7 cellular contexts compared by ENCODE assay signal in genomic region chr6:26032387-26033131, GRCh38. TPM values are rescaled to one million over a fixed set of nuclear protein-coding genes. Genes with fewer than 3 reads are reported as not detected.
DNase-seq lines count a peak whose midpoint lies in the region; ATAC-seq and TF ChIP-seq lines count a peak whose summit lies in the region.

No MANE protein-coding gene starts in this region.

- POLR2A ChIA-PET in activated CD4-positive, alpha-beta memory T cell treated with anti-CD3 and anti-CD28 coated beads, Interleukin-2, amount 10 ng/mL, durations not matched to agents 7 days and 5 days (lab: Charles Lee) = interaction anchor here (0.8 to 22.9 kb wide), 40 partner anchors 13 to 1861 kb away, joined by 3 to 2531 read pairs (median 20); partner anchors contain the start of genes RIPOR2 and TRIM38

- peak overlapping the region; percentile 84 for H3K4me3 Mint-ChIP-seq in activated CD4-positive, alpha-beta memory T cell treated with anti-CD3 and anti-CD28 coated beads, Interleukin-2, amount 10 ng/mL, durations not matched to agents 7 days and 5 days

- no peaks in the 10 kb centered on the region for H3K9me3 Mint-ChIP-seq in activated CD4-positive, alpha-beta memory T cell treated with anti-CD3 and anti-CD28 coated beads, Interleukin-2, amount 10 ng/mL, durations not matched to agents 7 days and 5 days

- TF ChIP-seq CTCF in fibroblast of villous mesenchyme (IDR thresholded peaks at IDR 0.05; ENCODE audit: insufficient read depth, low read depth, low read length) = no peak
- no peak for TF ChIP-seq CTCF in omental fat pad (IDR thresholded peaks at IDR 0.05)

- peaks cover 2% of the 10 kb centered on the region for H3K27me3 Mint-ChIP-seq in activated CD4-positive, alpha-beta memory T cell treated with anti-CD3 and anti-CD28 coated beads, Interleukin-2, amount 10 ng/mL, durations not matched to agents 7 days and 5 days

- CTCF ChIA-PET in activated CD4-positive, alpha-beta memory T cell treated with anti-CD3 and anti-CD28 coated beads, Interleukin-2, amount 10 ng/mL, durations not matched to agents 7 days and 5 days (lab: Charles Lee) = interaction anchor here (0.5 to 5.2 kb wide), 11 partner anchors 11 to 1114 kb away, joined by 3 to 72 read pairs (median 4); a partner anchor contains a TSS

- in situ Hi-C loops in G401 (cut with HindIII; ENCODE audit: low sequenced_read_pairs) = no loop called here

- peak overlapping the region; percentile 74 for H3K4me3 ChIP-seq in fibroblast of villous mesenchyme (ENCODE audit: low read depth, low read length)

- peaks cover 9% of the 10 kb centered on the region for H3K36me3 Mint-ChIP-seq in activated CD4-positive, alpha-beta memory T cell treated with anti-CD3 and anti-CD28 coated beads, Interleukin-2, amount 10 ng/mL, durations not matched to agents 7 days and 5 days (ENCODE audit: low read depth)

- H3K9me3 ChIP-seq in KOPT-K1 (ENCODE audit: insufficient read depth, low read length, poor library complexity, severe bottlenecking) = no peaks in the 10 kb centered on the region

- peak overlapping the region; percentile 100 for H3K27ac Mint-ChIP-seq in activated CD4-positive, alpha-beta memory T cell treated with anti-CD3 and anti-CD28 coated beads, Interleukin-2, amount 10 ng/mL, durations not matched to agents 7 days and 5 days

- peaks cover 66% of the 10 kb centered on the region for H3K4me1 Mint-ChIP-seq in activated CD4-positive, alpha-beta memory T cell treated with anti-CD3 and anti-CD28 coated beads, Interleukin-2, amount 10 ng/mL, durations not matched to agents 7 days and 5 days

- ATAC-seq in omental fat pad (ENCODE audit: low FRiP score) (peak; percentile 23), HG03571 (IDR thresholded peaks at IDR 0.05; ENCODE audit: unreplicated experiment) (no peak)

- DNase-seq in G401 (ENCODE audit: low spot score) = peak; percentile 51
- peak; percentile 52 for DNase-seq in activated CD4-positive, alpha-beta memory T cell treated with anti-CD3 and anti-CD28 coated beads, Interleukin-2, amount 10 ng/mL, durations not matched to agents 7 days and 5 days
- DNase-seq in fibroblast of villous mesenchyme (ENCODE audit: low read depth) = peak; percentile 58
- DNase-seq in omental fat pad (ENCODE audit: low spot score) = no peak
- no peak for DNase-seq in GM19240 (ENCODE audit: insufficient read length, low spot score)

- no peaks in the 10 kb centered on the region for H3K36me3 ChIP-seq in KOPT-K1 (ENCODE audit: insufficient read depth, low read length)

- H3K27ac ChIP-seq in KOPT-K1 (ENCODE audit: low read depth, low read length, poor library complexity, severe bottlenecking) = peak overlapping the region; percentile 99

RNA-seq across cellular contexts. Expression of gene HFE, which starts 54.7 kb away (rescaled TPM):
- 2.3 and 8.0 TPM in 2 replicates for total RNA-seq in G401 (2014; rRNA removed; shearing (Covaris generic))
- 1 to 10 TPM; 3.1 to 3.4 TPM for total RNA-seq in activated CD4-positive, alpha-beta memory T cell treated with anti-CD3 and anti-CD28 coated beads, Interleukin-2, amount 10 ng/mL, durations not matched to agents 7 days and 5 days
- 7.4 and 15.5 TPM in 2 replicates for total RNA-seq in fibroblast of villous mesenchyme
- total RNA-seq in omental fat pad = 10 to 100 TPM in 1 of 4 donors, 1 to 10 TPM in 3; 5.3 to 10.7 (median 8.8) TPM

Comparison
In these comparisons a context has a peak if more than half of its experiments do, and no peak if none do; other contexts are left out.
1. DNase-seq: peak in G401 (single experiment), activated CD4-positive, alpha-beta memory T cell treated with anti-CD3 and anti-CD28 coated beads, Interleukin-2, amount 10 ng/mL, durations not matched to agents 7 days and 5 days (single experiment) and fibroblast of villous mesenchyme (single experiment); none in omental fat pad (single experiment) and GM19240 (single experiment).